In genomic region chr11:84930863-84931262, GRCh38 we compare ENCODE assay signal across 20 cellular contexts.
"Had no signal": no experiment of that assay in that cellular context is flagged by ENCODE, and none has a peak within 500 bp of the region (broad histone marks: within the 10 kb centered on the region; RNA-seq: fewer than 3 reads in every experiment).

No MANE protein-coding gene starts in this region.

- DNase-seq: activated CD4-positive, alpha-beta T cell treated with anti-CD3 and anti-CD28 coated beads, Interleukin-2, amount 10 ng/mL, durations not matched to agents 7 days and 5 days; activated CD8-positive, alpha-beta memory T cell treated with anti-CD3 and anti-CD28 coated beads, Interleukin-2, amount 50 U/mL, for 48 hours; activated gamma-delta T cell; dermis blood vessel endothelial cell; effector memory CD4-positive, alpha-beta T cell; esophagus squamous epithelium; heart right ventricle; left lung; mammary epithelial cell; stimulated activated CD4-positive, alpha-beta T cell treated with anti-CD3 and anti-CD28 coated beads, Interleukin-12 subunit alpha, Interleukin-12 subunit beta, amount 100 ng/mL, for 4 hours; stimulated activated CD4-positive, alpha-beta T cell treated with anti-CD3 and anti-CD28 coated beads, Interleukin-1b, Interleukin-23, amount 100 ng/mL, for 48 hours; stimulated activated CD8-positive, alpha-beta memory T cell treated with anti-CD3 and anti-CD28 coated beads, Interleukin-4, amount 100 ng/mL, for 48 hours; stimulated activated naive CD8-positive, alpha-beta T cell treated with anti-CD3 and anti-CD28 coated beads, Interleukin-15, Interleukin-2, amounts not matched to agents 100 U/mL and 50 U/mL, for 24 hours; substantia nigra; transverse colon; uterus had no signal

- H3K4me1 Mint-ChIP-seq: activated CD4-positive, alpha-beta T cell treated with anti-CD3 and anti-CD28 coated beads, Interleukin-2, amount 10 ng/mL, durations not matched to agents 7 days and 5 days; activated naive CD4-positive, alpha-beta T cell treated with anti-CD3 and anti-CD28 coated beads, Interleukin-2, amount 50 U/mL, for 24 hours; neural progenitor cell had no signal

- H3K36me3 Mint-ChIP-seq: activated naive CD4-positive, alpha-beta T cell treated with anti-CD3 and anti-CD28 coated beads, Interleukin-2, amount 50 U/mL, for 24 hours; neural progenitor cell had no signal

- ATAC-seq: activated CD4-positive, CD25-positive, alpha-beta regulatory T cell treated with anti-CD3 and anti-CD28 coated beads, Interleukin-2, amount 50 U/mL, for 24 hours; heart right ventricle; left lung; stimulated activated naive CD8-positive, alpha-beta T cell treated with anti-CD3 and anti-CD28 coated beads, Interleukin-15, Interleukin-2, amounts not matched to agents 100 U/mL and 50 U/mL, for 24 hours had no signal

- H3K27me3 Mint-ChIP-seq: activated CD4-positive, alpha-beta T cell treated with anti-CD3 and anti-CD28 coated beads, Interleukin-2, amount 10 ng/mL, durations not matched to agents 7 days and 5 days; activated naive CD4-positive, alpha-beta T cell treated with anti-CD3 and anti-CD28 coated beads, Interleukin-2, amount 50 U/mL, for 24 hours; progenitor cell of endocrine pancreas had no signal

- H3K4me3 Mint-ChIP-seq: activated CD4-positive, alpha-beta T cell treated with anti-CD3 and anti-CD28 coated beads, Interleukin-2, amount 10 ng/mL, durations not matched to agents 7 days and 5 days; activated naive CD4-positive, alpha-beta T cell treated with anti-CD3 and anti-CD28 coated beads, Interleukin-2, amount 50 U/mL, for 24 hours; neural progenitor cell had no signal

- H3K27ac Mint-ChIP-seq: activated CD4-positive, alpha-beta T cell treated with anti-CD3 and anti-CD28 coated beads, Interleukin-2, amount 10 ng/mL, durations not matched to agents 7 days and 5 days; activated naive CD4-positive, alpha-beta T cell treated with anti-CD3 and anti-CD28 coated beads, Interleukin-2, amount 50 U/mL, for 24 hours; neural progenitor cell; progenitor cell of endocrine pancreas had no signal
